13 cellular contexts compared by ENCODE assay signal in genomic region chr16:75104836-75105235, GRCh38. TPM values are rescaled to one million over a fixed set of nuclear protein-coding genes. Genes with fewer than 3 reads are reported as not detected.
A peak's percentile ranks its signal among the peaks of the same experiment; 100 is the strongest.
DNase-seq lines count a peak whose midpoint lies in the region; ATAC-seq, FAIRE-seq and TF ChIP-seq lines count a peak whose summit lies in the region.
"Had no signal": no experiment of that assay in that cellular context is flagged by ENCODE, and none has a peak within 500 bp of the region (broad histone marks: within the 10 kb centered on the region; RNA-seq: fewer than 3 reads in every experiment).

No MANE protein-coding gene starts in this region.

- peaks cover 93% of the 10 kb centered on the region for H3K79me2 ChIP-seq in DND-41 (ENCODE audit: insufficient read depth, low read length)

- H3K9me3 ChIP-seq in DND-41 (ENCODE audit: insufficient read depth, low read length, severe bottlenecking) (no peaks in the 10 kb centered on the region), left lung (no peaks in the 10 kb centered on the region), stomach smooth muscle (ENCODE audit: control insufficient read depth in 2 of 2, low read length in 2 of 2) (no peaks in the 10 kb centered on the region)

- peak overlapping the region; percentile 21; the same call in 1 of the 2 replicates for H3K4me2 ChIP-seq in DND-41 (ENCODE audit: insufficient read depth, low read length)

- ATAC-seq in DND-41 (ENCODE audit: insufficient read depth, low read depth) (no peak), left lung (no peak), HG02678 (IDR thresholded peaks at IDR 0.05; ENCODE audit: unreplicated experiment) (no peak), GM21529 (IDR thresholded peaks at IDR 0.05; ENCODE audit: unreplicated experiment) (no peak)

- no peaks in the 10 kb centered on the region for H4K20me1 ChIP-seq in DND-41 (ENCODE audit: insufficient read depth, low read length)

- H3K27ac ChIP-seq in DND-41 (ENCODE audit: low read length) (peak overlapping the region; percentile 100), RWPE1 (peak overlapping the region; percentile 67; the same call in 1 of the 2 replicates), left lung (peak overlapping the region; percentile 69 to 84), stomach smooth muscle (ENCODE audit: low read length) (peak overlapping the region; percentile 97)
- H3K27ac ChIP-seq: C4-2B, GM23248 had no signal

- DNase-seq in DND-41 (no peak), RWPE1 (ENCODE audit: low spot score) (no peak), left lung (no peak), D721Med (ENCODE audit: insufficient read length, low spot score) (no peak)
- DNase-seq: GM23248, mammary epithelial cell, NCI-H1436, NCI-H446 treated with DMSO at 0.1 percent for 48 hours had no signal

- H3K4me1 ChIP-seq in DND-41 (ENCODE audit: insufficient read depth, low read length) (peaks cover 93% of the 10 kb centered on the region), left lung (peaks cover 21 to 63% of the 10 kb centered on the region in 2 donors), stomach smooth muscle (ENCODE audit: control insufficient read depth, insufficient read depth, low read length) (peaks cover 62% of the 10 kb centered on the region)

- H3K36me3 ChIP-seq in DND-41 (ENCODE audit: insufficient read depth, low read length) (peaks cover 76% of the 10 kb centered on the region), left lung (no peaks in the 10 kb centered on the region), stomach smooth muscle (ENCODE audit: control insufficient read depth in 2 of 2, insufficient read depth in 2 of 2, low read length in 2 of 2) (no peaks in the 10 kb centered on the region)

- H2AFZ ChIP-seq in DND-41 (ENCODE audit: low read depth, low read length): no peak overlapping the region
- H2AFZ ChIP-seq: GM23248 had no signal

- TF ChIP-seq CTCF in DND-41 (IDR thresholded peaks at IDR 0.05; ENCODE audit: borderline replicate concordance, extremely low read depth, low read length, poor library complexity, severe bottlenecking): no peak
- no peak for TF ChIP-seq CTCF in RWPE1 (conservative IDR thresholded peaks at IDR 0.05; ENCODE audit: low read depth)
- no peak for TF ChIP-seq CTCF in left lung (IDR thresholded peaks at IDR 0.05)
- no peak for TF ChIP-seq CTCF in D721Med (IDR thresholded peaks at IDR 0.05; ENCODE audit: insufficient read depth, missing control alignments)

- intact Hi-C loops in left lung (cut with DNase I): loop anchor here in 1 of 2 donors (10.0 kb wide), 1 partner anchor 100 kb away; no protein-coding TSS in a partner anchor

- H3K9ac ChIP-seq in DND-41 (ENCODE audit: low read depth, low read length): peak overlapping the region; percentile 96; the same call in 1 of the 2 replicates
- H3K9ac ChIP-seq in stomach smooth muscle (ENCODE audit: low read length in 2 of 2): peak overlapping the region; percentile 58 to 69
- H3K9ac ChIP-seq: GM23248 had no signal

- POLR2A ChIA-PET in RWPE1 (lab: Yijun Ruan, JAX; ENCODE audit: low non-redundant PET): no interaction called here

- no peak for FAIRE-seq in D721Med (lab: Jason Lieb, UNC)
- FAIRE-seq: colon had no signal

- H3K27me3 ChIP-seq in DND-41 (ENCODE audit: insufficient read depth, low read length, poor library complexity) (no peaks in the 10 kb centered on the region), left lung (no peaks in the 10 kb centered on the region), stomach smooth muscle (ENCODE audit: control insufficient read depth in 1 of 2, insufficient read depth in 2 of 2, low read length in 2 of 2) (no peaks in the 10 kb centered on the region)

- CTCF ChIA-PET in RWPE1 (lab: Yijun Ruan, JAX): interaction anchor here (1.2 kb wide), 1 partner anchor 106 kb away, joined by 3 read pairs; the partner anchor contains the start of gene ZNRF1

- H3K4me3 ChIP-seq in DND-41 (ENCODE audit: low read depth in 1 of 2, low read length in 2 of 2) (no peak overlapping the region), left lung (no peak overlapping the region), stomach smooth muscle (ENCODE audit: low read length in 2 of 2) (peak overlapping the region in 1 of 2 donors; percentile 8)
- H3K4me3 ChIP-seq: GM23248 had no signal

RNA-seq across cellular contexts. Expression of gene LDHD, which starts 11.7 kb away (rescaled TPM):
- 1 to 10 TPM; 7.3 to 9.9 TPM for total RNA-seq in left lung

RNA-seq across cellular contexts. Expression of gene ZFP1, which starts 43.5 kb away (rescaled TPM):
- 1 to 10 TPM; 8.4 to 9.2 TPM for total RNA-seq in left lung
